Comparison of ENCODE assay signal across 1 cellular context in the genomic region with DNA sequence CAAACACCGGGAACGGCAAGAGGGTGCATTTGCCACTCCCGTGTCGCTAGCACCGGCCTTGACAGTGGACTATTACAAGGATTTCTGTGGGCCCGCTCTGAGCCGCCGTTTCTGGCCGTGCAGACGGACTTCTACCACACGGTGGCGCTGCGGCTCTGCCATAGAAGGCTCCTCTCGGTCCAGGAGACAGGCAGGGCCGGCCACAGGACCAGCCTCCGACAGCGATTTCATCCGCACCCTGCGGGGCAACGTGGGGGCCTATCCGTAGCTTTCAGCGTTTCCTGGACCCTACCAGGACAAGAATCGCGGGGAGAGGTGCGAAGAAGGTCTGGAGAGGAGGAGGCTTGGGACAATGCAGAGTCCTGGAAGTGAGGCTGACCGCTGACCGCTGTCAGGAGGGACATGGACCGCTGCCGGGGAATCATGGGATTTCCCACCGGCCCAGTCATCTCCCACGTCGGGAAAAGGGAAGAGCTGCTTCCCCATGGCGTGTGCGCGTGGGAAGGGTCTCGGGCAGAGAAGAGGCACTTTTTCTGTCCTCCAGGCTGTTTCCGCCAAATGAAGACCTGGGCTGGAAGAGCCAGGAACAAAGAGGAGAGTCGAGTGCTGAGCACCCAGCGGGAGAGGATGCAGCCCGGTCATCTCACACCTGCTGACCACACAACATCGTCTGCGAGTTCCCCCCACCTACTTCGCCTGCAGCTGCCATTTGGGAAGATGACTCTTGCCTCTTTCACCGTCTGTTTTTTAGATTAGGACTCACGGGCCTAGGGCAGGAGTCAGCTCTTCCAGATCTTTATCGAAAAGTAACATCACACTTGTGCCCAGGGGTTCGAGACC.
TF ChIP-seq lines count a peak whose summit lies in the region.

No MANE protein-coding gene starts in this region.

TF ChIP-seq in HEK293, 187 proteins besides CTCF, POLR2A, EP300 and RAD21 (continued from another document):
- no peak for TF ChIP-seq ZNF133 (tag by site-specific recombination; IDR thresholded peaks at IDR 0.05)
- peak; percentile 62 for TF ChIP-seq GLIS1 (tag by site-specific recombination; IDR thresholded peaks at IDR 0.05)
- TF ChIP-seq HOXD13 (CRISPR knock-in tag; IDR thresholded peaks at IDR 0.05; ENCODE audit: borderline replicate concordance), result no peak
- TF ChIP-seq ZNF335 (tag by site-specific recombination; conservative IDR thresholded peaks at IDR 0.05), result 0 out of 2 replicates have a peak, but pooled peaks have one; percentile 23
- TF ChIP-seq ZNF529 (tag by site-specific recombination; IDR thresholded peaks at IDR 0.05; ENCODE audit: insufficient replicate concordance), result no peak
- TF ChIP-seq ZIC2 (tag by site-specific recombination; IDR thresholded peaks at IDR 0.05), result peak; percentile 37
- TF ChIP-seq ZNF155 (tag by site-specific recombination; IDR thresholded peaks at IDR 0.05), result no peak
- TF ChIP-seq HOXC10 (CRISPR knock-in tag; IDR thresholded peaks at IDR 0.05), result no peak
- no peak for TF ChIP-seq ZNF138 (tag by site-specific recombination; IDR thresholded peaks at IDR 0.05; ENCODE audit: borderline replicate concordance)
- 0 out of 2 replicates have a peak, but pooled peaks have one; percentile 24 for TF ChIP-seq ZEB2 (tag by site-specific recombination; IDR thresholded peaks at IDR 0.05)
- TF ChIP-seq ZNF501 (tag by site-specific recombination; IDR thresholded peaks at IDR 0.05), result no peak
- TF ChIP-seq ZNF426 (tag by site-specific recombination; IDR thresholded peaks at IDR 0.05), result no peak
- no peak for TF ChIP-seq FEZF1 (tag by site-specific recombination; IDR thresholded peaks at IDR 0.05)
- TF ChIP-seq SP3 (tag by site-specific recombination; IDR thresholded peaks at IDR 0.05), result no peak
- TF ChIP-seq BCL11B (tag by site-specific recombination; IDR thresholded peaks at IDR 0.05; ENCODE audit: low read depth), result no peak
- no peak for TF ChIP-seq ZBTB48 (tag by site-specific recombination; IDR thresholded peaks at IDR 0.05)
- TF ChIP-seq ZNF423 (tag by site-specific recombination; IDR thresholded peaks at IDR 0.05), result no peak
- TF ChIP-seq ZNF692 (tag by site-specific recombination; IDR thresholded peaks at IDR 0.05), result peak; percentile 91
- TF ChIP-seq ZSCAN18 (tag by site-specific recombination; IDR thresholded peaks at IDR 0.05), result no peak
- TF ChIP-seq ZNF658 (tag by site-specific recombination; IDR thresholded peaks at IDR 0.05), result no peak
- TF ChIP-seq YY1 (tag by site-specific recombination; IDR thresholded peaks at IDR 0.05), result no peak
